20 cellular contexts compared by ENCODE assay signal in the genomic region with DNA sequence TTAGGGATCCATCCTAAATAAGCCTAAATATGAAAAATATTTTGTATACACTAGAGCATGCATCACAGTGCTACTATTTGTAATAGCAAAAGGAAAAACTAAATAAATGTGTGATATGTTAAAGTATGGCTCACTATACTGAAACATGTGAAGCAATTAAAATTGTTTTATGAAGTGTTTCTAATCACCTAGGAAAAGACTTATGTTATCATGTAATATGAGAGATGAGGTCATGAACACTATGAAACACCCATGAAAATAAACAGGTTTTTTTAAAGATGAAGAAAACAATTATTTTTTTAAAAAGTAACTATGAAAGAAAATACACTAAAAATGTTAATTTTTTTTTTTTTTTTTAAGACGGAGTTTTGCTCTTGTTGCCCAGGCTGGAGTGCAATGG. TPM values are rescaled to one million over a fixed set of nuclear protein-coding genes. Genes with fewer than 3 reads are reported as not detected.
DNase-seq lines count a peak whose midpoint lies in the region; ATAC-seq, FAIRE-seq and TF ChIP-seq lines count a peak whose summit lies in the region.
"Had no signal": no experiment of that assay in that cellular context is flagged by ENCODE, and none has a peak within 500 bp of the region (broad histone marks: within the 10 kb centered on the region; RNA-seq: fewer than 3 reads in every experiment).

No MANE protein-coding gene starts in this region.

- no peak for FAIRE-seq in HepG2 (lab: Jason Lieb, UNC)
- FAIRE-seq: D721Med, H1 had no signal

- H3K9me2 ChIP-seq in OCI-LY1 (ENCODE audit: low read depth, low read length), result no peaks in the 10 kb centered on the region

- H3K27me3 ChIP-seq in HepG2 (ENCODE audit: control insufficient read depth in 1 of 2, insufficient read depth in 2 of 2, low read length in 2 of 2), result no peaks in the 10 kb centered on the region
- H3K27me3 ChIP-seq in right lobe of liver, result no peaks in the 10 kb centered on the region
- no peaks in the 10 kb centered on the region for H3K27me3 ChIP-seq in OCI-LY1 (ENCODE audit: insufficient read depth, low read length)
- H3K27me3 ChIP-seq in smooth muscle cell (ENCODE audit: low read depth), result no peaks in the 10 kb centered on the region
- H3K27me3 ChIP-seq: BLaER1, SJCRH30 had no signal

- intact Hi-C loops in HepG2 (cut with micrococcal nuclease; ENCODE audit: unreplicated experiment), result loop anchor here (2.0 kb wide), 1 partner anchor 19 kb away; no protein-coding TSS in a partner anchor
- intact Hi-C loops in right lobe of liver (cut with DNase I), result no loop called here

- no peak for ATAC-seq in HepG2
- ATAC-seq in right lobe of liver, result no peak

- no peak for TF ChIP-seq EP300 in HepG2 (IDR thresholded peaks at IDR 0.05; ENCODE audit: low read depth in 2 of 2, low read length in 2 of 2)
- no peak for TF ChIP-seq EP300 in HepG2 (CRISPR knock-in tag; IDR thresholded peaks at IDR 0.05; ENCODE audit: borderline replicate concordance)

- H3K79me2 ChIP-seq in HepG2 (ENCODE audit: insufficient read depth, low read length) (peaks cover 6% of the 10 kb centered on the region), OCI-LY1 (ENCODE audit: insufficient read depth, low read length) (no peaks in the 10 kb centered on the region), smooth muscle cell (ENCODE audit: low read depth) (no peaks in the 10 kb centered on the region)

- no peak overlapping the region for H2AFZ ChIP-seq in HepG2 (ENCODE audit: low read length)
- 0 out of 2 replicates have a peak overlapping the region, but pooled peaks have one; percentile 25 for H2AFZ ChIP-seq in OCI-LY1 (ENCODE audit: low read length)
- no peak overlapping the region for H2AFZ ChIP-seq in smooth muscle cell (ENCODE audit: low read depth)

- H3K4me2 ChIP-seq in HepG2 (ENCODE audit: low read depth, low read length) (no peak overlapping the region), OCI-LY1 (ENCODE audit: low read length) (no peak overlapping the region), smooth muscle cell (no peak overlapping the region)
- H3K4me2 ChIP-seq: BLaER1 had no signal

- DNase-seq in HepG2 (ENCODE audit: low spot score), result no peak
- no peak for DNase-seq in right lobe of liver
- no peak for DNase-seq in caudate nucleus (lab: John Stamatoyannopoulos, UW)
- no peak for DNase-seq in smooth muscle cell (lab: John Stamatoyannopoulos, UW; ENCODE audit: unreplicated experiment)
- DNase-seq in activated gamma-delta T cell (lab: John Stamatoyannopoulos, UW), result no peak
- DNase-seq in NCI-H2227 (lab: John Stamatoyannopoulos, UW; ENCODE audit: unreplicated experiment), result no peak
- DNase-seq in activated naive CD4-positive, alpha-beta T cell (lab: John Stamatoyannopoulos, UW), result no peak
- DNase-seq: CD4-positive, alpha-beta memory T cell; DMS79; Kasumi-1; MM.1S; NCI-H1092 treated with DMSO at 0.1 percent for 48 hours; NK-92 treated with Interleukin-12 subunit alpha and Interleukin-12 subunit beta, amount 100 ng/mL, for 24 hours; OCI-M1; SJCRH30 had no signal

- CTCF ChIA-PET in HepG2 (lab: Yijun Ruan, JAX; ENCODE audit: low intra/inter-chr PET ratio, low total read pairs), result interaction anchor here (1.3 kb wide), 1 partner anchor 108 kb away, joined by 3 read pairs; no protein-coding TSS in a partner anchor

- no TSS peak for BruUV-seq in HepG2 (replicated peaks; lab: Mats Ljungman, UMichigan)

- POLR2A ChIA-PET in HepG2 (lab: Yijun Ruan, JAX), result interaction anchor here (3.4 kb wide), 1 partner anchor 16 kb away, joined by 23 read pairs; a partner anchor contains a TSS

- in situ Hi-C loops in HepG2 (cut with HindIII; ENCODE audit: extremely low pct_ligation_motif_present, low pct_unique_long_range_greater_than_20kb), result loop anchor here (5.0 to 25.0 kb wide), 2 partner anchors 83 to 1508 kb away; a partner anchor contains a TSS

- H3K9me3 ChIP-seq in HepG2 (ENCODE audit: low read length) (no peaks in the 10 kb centered on the region), right lobe of liver (no peaks in the 10 kb centered on the region), OCI-LY1 (ENCODE audit: low read length) (no peaks in the 10 kb centered on the region), smooth muscle cell (replicated peaks; ENCODE audit: low read depth) (no peaks in the 10 kb centered on the region)
- H3K9me3 ChIP-seq: SJCRH30 had no signal

- H4K20me1 ChIP-seq in HepG2 (ENCODE audit: insufficient read depth, low read length) (no peaks in the 10 kb centered on the region), OCI-LY1 (ENCODE audit: insufficient read depth, low read length) (no peaks in the 10 kb centered on the region), smooth muscle cell (ENCODE audit: low read depth) (no peaks in the 10 kb centered on the region)
- H4K20me1 ChIP-seq: BLaER1 had no signal

- TF ChIP-seq CTCF in HepG2 (CRISPR knock-in tag; IDR thresholded peaks at IDR 0.05), result no peak
- no peak for TF ChIP-seq CTCF in right lobe of liver (IDR thresholded peaks at IDR 0.05)
- no peak for TF ChIP-seq CTCF in OCI-LY1 (IDR thresholded peaks at IDR 0.05; ENCODE audit: low read length)
- TF ChIP-seq CTCF in smooth muscle cell (IDR thresholded peaks at IDR 0.05; ENCODE audit: borderline replicate concordance, insufficient read depth, poor library complexity, severe bottlenecking), result no peak

- no peak overlapping the region for H3K4me3 ChIP-seq in HepG2 (replicated peaks in 1 of 3; ENCODE audit: insufficient read depth in 1 of 3, low read depth in 2 of 3, low read length in 3 of 3)
- H3K4me3 ChIP-seq in right lobe of liver, result no peak overlapping the region
- no peak overlapping the region for H3K4me3 ChIP-seq in OCI-LY1 (ENCODE audit: low read depth, low read length, poor library complexity, severe bottlenecking)
- no peak overlapping the region for H3K4me3 ChIP-seq in smooth muscle cell
- H3K4me3 ChIP-seq: BLaER1, SJCRH30 had no signal

- H3K9ac ChIP-seq in HepG2 (ENCODE audit: insufficient read depth, low read depth, low read length), result no peak overlapping the region; the same call in 1 of the 2 replicates
- no peak overlapping the region for H3K9ac ChIP-seq in OCI-LY1 (ENCODE audit: low read length)
- no peak overlapping the region for H3K9ac ChIP-seq in smooth muscle cell (ENCODE audit: low read depth)
- H3K9ac ChIP-seq: BLaER1 had no signal

- H3K4me1 ChIP-seq in HepG2 (ENCODE audit: insufficient read depth, low read length) (peaks cover 79% of the 10 kb centered on the region), right lobe of liver (peaks cover 0 to 21% (median 6%) of the 10 kb centered on the region in 4 donors), OCI-LY1 (ENCODE audit: insufficient read depth, low read length, severe bottlenecking) (peaks cover 35% of the 10 kb centered on the region), smooth muscle cell (ENCODE audit: low read depth) (peaks cover 11% of the 10 kb centered on the region)
- H3K4me1 ChIP-seq: BLaER1 had no signal

- H3K36me3 ChIP-seq in HepG2 (replicated peaks in 1 of 2; ENCODE audit: control insufficient read depth in 1 of 2, insufficient read depth in 2 of 2, low read length in 2 of 2), result no peaks in the 10 kb centered on the region
- no peaks in the 10 kb centered on the region for H3K36me3 ChIP-seq in right lobe of liver
- H3K36me3 ChIP-seq in OCI-LY1 (ENCODE audit: insufficient read depth, low read length), result no peaks in the 10 kb centered on the region
- H3K36me3 ChIP-seq in smooth muscle cell (ENCODE audit: low read depth), result no peaks in the 10 kb centered on the region
- H3K36me3 ChIP-seq: BLaER1, SJCRH30 had no signal

- H3F3A ChIP-seq in OCI-LY1 (ENCODE audit: insufficient read depth, low read length), result peaks cover 4% of the 10 kb centered on the region
- H3F3A ChIP-seq in smooth muscle cell (ENCODE audit: low read depth), result peaks cover 12% of the 10 kb centered on the region

- H3K27ac ChIP-seq in HepG2 (ENCODE audit: extremely low read length, insufficient read depth, low read length) (peak overlapping the region; percentile 77), right lobe of liver (no peak overlapping the region), OCI-LY1 (ENCODE audit: low read depth, low read length, poor library complexity, severe bottlenecking) (no peak overlapping the region), caudate nucleus (ENCODE audit: low read depth, low read length) (peak overlapping the region; percentile 80), smooth muscle cell (ENCODE audit: low read depth) (peak overlapping the region; percentile 50)
- H3K27ac ChIP-seq: BLaER1, RWPE1, SJCRH30 had no signal

- no peak for TF ChIP-seq RAD21 in HepG2 (CRISPR knock-in tag; IDR thresholded peaks at IDR 0.05)

- TF ChIP-seq POLR2A in HepG2 (IDR thresholded peaks at IDR 0.05; ENCODE audit: insufficient read depth in 1 of 2, low read depth in 2 of 2, low read length in 2 of 2) (no peak), right lobe of liver (IDR thresholded peaks at IDR 0.05) (no peak)

- WGBS in HepG2 (ENCODE audit: low lambda C conversion rate), result 77% methylated on average over 1 of the region's 1 CpG
- WGBS in right lobe of liver (ENCODE audit: insufficient coverage, low coverage, low lambda C conversion rate, missing lambda C conversion rate), result 33% methylated on average over 1 of the region's 1 CpG
- 92% methylated on average over 1 of the region's 1 CpG for WGBS in smooth muscle cell (ENCODE audit: low lambda C conversion rate)

RNA-seq across cellular contexts. Expression of a gene that starts 16.8 kb away (rescaled TPM):
- total RNA-seq in HepG2 (2016; rRNA removed; fragmentation: Illumina TruSeq; extraction: Trizol), result 54.6 and 64.4 TPM in 2 replicates
- 245 and 284 TPM in 2 replicates for total RNA-seq in HepG2 (2016; cell fraction: cytosol; rRNA removed; fragmentation: Illumina TruSeq; extraction: Trizol; ENCODE audit: low read depth)
- 54.1 and 61.8 TPM in 2 replicates for total RNA-seq in HepG2 (2016; cell fraction: insoluble cytoplasmic fraction; rRNA removed; fragmentation: Illumina TruSeq; extraction: Trizol)
- 83.7 and 98.1 TPM in 2 replicates for total RNA-seq in HepG2 (2016; cell fraction: membrane; rRNA removed; fragmentation: Illumina TruSeq; extraction: Trizol)
- 58.3 and 61.0 TPM in 2 replicates for total RNA-seq in HepG2 (2016; cell fraction: nucleus; rRNA removed; fragmentation: Illumina TruSeq; extraction: Trizol)
- 15.9 and 25.0 TPM in 2 replicates for polyA plus RNA-seq in HepG2 (2011; rRNA removed)
- 7.7 and 11.1 TPM in 2 replicates for polyA plus RNA-seq in HepG2 (2011; cell fraction: cytosol; rRNA removed)
- 18.5 and 19.2 TPM in 2 replicates for polyA plus RNA-seq in HepG2 (2011; cell fraction: nucleus; rRNA removed)
- 15.2 and 21.2 TPM in 2 replicates for polyA plus RNA-seq in HepG2 (2012)
- 0.86 and 0.93 TPM in 2 replicates for polyA plus RNA-seq in HepG2 (2016; cell fraction: cytosol; fragmentation: Illumina TruSeq; extraction: Trizol; ENCODE audit: low read depth)
- polyA plus RNA-seq in HepG2 (2016; cell fraction: insoluble cytoplasmic fraction; fragmentation: Illumina TruSeq; extraction: Trizol; ENCODE audit: low read depth), result 44.3 and 46.9 TPM in 2 replicates
- polyA plus RNA-seq in HepG2 (2016; cell fraction: membrane; fragmentation: Illumina TruSeq; extraction: Trizol; ENCODE audit: low read depth), result 6.4 and 6.9 TPM in 2 replicates
- polyA plus RNA-seq in HepG2 (2016; cell fraction: nucleus; fragmentation: Illumina TruSeq; extraction: Trizol; ENCODE audit: insufficient read depth, low read depth), result 52.4 and 57.1 TPM in 2 replicates
- polyA minus RNA-seq in HepG2 (2011; rRNA and poly(A)+ RNA removed; ENCODE audit: low replicate concordance), result 3.7 and 13.7 TPM in 2 replicates
- polyA minus RNA-seq in HepG2 (2011; cell fraction: cytosol; rRNA and poly(A)+ RNA removed), result 36.2 and 37.1 TPM in 2 replicates
- polyA minus RNA-seq in HepG2 (2011; cell fraction: nucleus; rRNA and poly(A)+ RNA removed), result 132 TPM in 2 replicates
- 10 to 100 TPM; 12.1 to 24.8 (median 17.6) TPM for total RNA-seq in right lobe of liver
- total RNA-seq in smooth muscle cell, result 32.7 and 46.2 TPM in 2 replicates
- 10.5 and 14.5 TPM in 2 replicates for polyA plus RNA-seq in smooth muscle cell

Comparison
In these comparisons a context has a peak if more than half of its experiments do, and no peak if none do; other contexts are left out.
1. H3K27ac ChIP-seq: peak in HepG2 (single experiment), caudate nucleus (single experiment) and smooth muscle cell (single experiment); none in right lobe of liver (0 of 3) and OCI-LY1 (single experiment).